10 cellular contexts compared by ENCODE assay signal in genomic region chr13:110942248-110942981, GRCh38.
DNase-seq lines count a peak whose midpoint lies in the region; ATAC-seq and TF ChIP-seq lines count a peak whose summit lies in the region.
"Had no signal": no experiment of that assay in that cellular context is flagged by ENCODE, and none has a peak within 500 bp of the region (broad histone marks: within the 10 kb centered on the region; RNA-seq: fewer than 3 reads in every experiment).

No MANE protein-coding gene starts in this region.

- H3K4me3 ChIP-seq in GM12864 (ENCODE audit: low read depth, low read length): no peak overlapping the region
- H3K4me3 ChIP-seq in fibroblast of pulmonary artery (replicated peaks; ENCODE audit: low read depth, low read length): no peak overlapping the region

- ATAC-seq in GM21381 (IDR thresholded peaks at IDR 0.05; ENCODE audit: unreplicated experiment) (peak; percentile 74), HG03520 (IDR thresholded peaks at IDR 0.05; ENCODE audit: unreplicated experiment) (peak; percentile 69)

- TF ChIP-seq CTCF in GM12864 (IDR thresholded peaks at IDR 0.05; ENCODE audit: low read depth, low read length, missing control alignments): no peak
- TF ChIP-seq CTCF in fibroblast of pulmonary artery (IDR thresholded peaks at IDR 0.05; ENCODE audit: low read length, missing control alignments): no peak

- DNase-seq in GM12864 (ENCODE audit: low read depth) (peak; percentile 30), fibroblast of pulmonary artery (ENCODE audit: low read depth) (peak; percentile 14), COLO668 (lab: John Stamatoyannopoulos, UW; ENCODE audit: unreplicated experiment) (no peak), NCI-H345 treated with DMSO at 0.1 percent for 48 hours (lab: John Stamatoyannopoulos, UW; ENCODE audit: unreplicated experiment) (no peak), NCI-H128 (lab: John Stamatoyannopoulos, UW; ENCODE audit: unreplicated experiment) (no peak)
- no peak for DNase-seq in activated CD8-positive, alpha-beta memory T cell treated with anti-CD3 and anti-CD28 coated beads, Interleukin-2, amount 50 U/mL, for 4 hours
- DNase-seq: caudate nucleus, Kasumi-1 had no signal

Comparison
In these comparisons a context has a peak if more than half of its experiments do, and no peak if none do; other contexts are left out.
1. DNase-seq: peak in GM12864 (single experiment) and fibroblast of pulmonary artery (single experiment); none in COLO668 (single experiment), NCI-H345 treated with DMSO at 0.1 percent for 48 hours (single experiment), NCI-H128 (single experiment) and activated CD8-positive, alpha-beta memory T cell treated with anti-CD3 and anti-CD28 coated beads, Interleukin-2, amount 50 U/mL, for 4 hours (single experiment).